Comparison of ENCODE assay signal across 1 cellular context in the genomic region with DNA sequence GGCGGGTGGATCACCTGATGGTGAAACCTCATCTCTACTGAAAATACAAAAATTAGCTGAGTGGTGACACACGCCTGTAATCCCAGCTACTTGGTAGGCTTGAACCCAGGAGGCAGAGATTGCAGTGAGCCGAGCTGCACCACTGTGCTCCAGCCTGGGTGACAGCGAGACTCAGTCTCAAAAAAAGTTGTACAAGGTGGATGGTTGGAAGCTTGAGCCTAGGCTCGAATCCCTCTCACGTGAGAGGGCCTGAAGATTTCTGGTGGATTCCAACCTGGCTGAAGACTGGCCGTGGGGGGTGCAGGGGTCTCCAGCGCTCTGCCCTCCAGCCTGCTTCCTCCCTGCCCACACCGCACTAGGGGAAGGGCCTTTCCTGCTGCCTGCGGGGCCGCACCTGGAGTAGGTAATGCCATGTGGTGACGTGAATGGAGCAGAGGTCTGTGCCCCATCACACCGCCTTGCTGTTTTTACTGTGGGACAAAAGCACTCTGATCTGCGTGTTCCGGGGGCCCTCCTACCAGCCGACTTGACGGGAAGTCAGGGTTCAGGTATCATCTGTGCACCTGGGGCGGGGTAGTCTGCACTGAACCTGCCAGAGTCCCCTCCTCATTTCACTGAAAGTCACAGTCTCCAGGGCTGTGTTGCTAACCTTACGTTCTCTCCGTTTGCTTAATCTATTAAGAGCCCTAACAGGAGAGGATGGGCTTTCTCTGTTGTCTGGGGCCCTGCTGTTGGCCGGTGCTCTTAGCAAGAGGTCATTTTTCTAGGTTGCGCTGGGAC.
TF ChIP-seq lines count a peak whose summit lies in the region.

No MANE protein-coding gene starts in this region.

TF ChIP-seq in HepG2, 621 proteins besides CTCF, POLR2A, EP300 and RAD21 (continued from another document and continues in another):
- TF ChIP-seq, protein P1, sequence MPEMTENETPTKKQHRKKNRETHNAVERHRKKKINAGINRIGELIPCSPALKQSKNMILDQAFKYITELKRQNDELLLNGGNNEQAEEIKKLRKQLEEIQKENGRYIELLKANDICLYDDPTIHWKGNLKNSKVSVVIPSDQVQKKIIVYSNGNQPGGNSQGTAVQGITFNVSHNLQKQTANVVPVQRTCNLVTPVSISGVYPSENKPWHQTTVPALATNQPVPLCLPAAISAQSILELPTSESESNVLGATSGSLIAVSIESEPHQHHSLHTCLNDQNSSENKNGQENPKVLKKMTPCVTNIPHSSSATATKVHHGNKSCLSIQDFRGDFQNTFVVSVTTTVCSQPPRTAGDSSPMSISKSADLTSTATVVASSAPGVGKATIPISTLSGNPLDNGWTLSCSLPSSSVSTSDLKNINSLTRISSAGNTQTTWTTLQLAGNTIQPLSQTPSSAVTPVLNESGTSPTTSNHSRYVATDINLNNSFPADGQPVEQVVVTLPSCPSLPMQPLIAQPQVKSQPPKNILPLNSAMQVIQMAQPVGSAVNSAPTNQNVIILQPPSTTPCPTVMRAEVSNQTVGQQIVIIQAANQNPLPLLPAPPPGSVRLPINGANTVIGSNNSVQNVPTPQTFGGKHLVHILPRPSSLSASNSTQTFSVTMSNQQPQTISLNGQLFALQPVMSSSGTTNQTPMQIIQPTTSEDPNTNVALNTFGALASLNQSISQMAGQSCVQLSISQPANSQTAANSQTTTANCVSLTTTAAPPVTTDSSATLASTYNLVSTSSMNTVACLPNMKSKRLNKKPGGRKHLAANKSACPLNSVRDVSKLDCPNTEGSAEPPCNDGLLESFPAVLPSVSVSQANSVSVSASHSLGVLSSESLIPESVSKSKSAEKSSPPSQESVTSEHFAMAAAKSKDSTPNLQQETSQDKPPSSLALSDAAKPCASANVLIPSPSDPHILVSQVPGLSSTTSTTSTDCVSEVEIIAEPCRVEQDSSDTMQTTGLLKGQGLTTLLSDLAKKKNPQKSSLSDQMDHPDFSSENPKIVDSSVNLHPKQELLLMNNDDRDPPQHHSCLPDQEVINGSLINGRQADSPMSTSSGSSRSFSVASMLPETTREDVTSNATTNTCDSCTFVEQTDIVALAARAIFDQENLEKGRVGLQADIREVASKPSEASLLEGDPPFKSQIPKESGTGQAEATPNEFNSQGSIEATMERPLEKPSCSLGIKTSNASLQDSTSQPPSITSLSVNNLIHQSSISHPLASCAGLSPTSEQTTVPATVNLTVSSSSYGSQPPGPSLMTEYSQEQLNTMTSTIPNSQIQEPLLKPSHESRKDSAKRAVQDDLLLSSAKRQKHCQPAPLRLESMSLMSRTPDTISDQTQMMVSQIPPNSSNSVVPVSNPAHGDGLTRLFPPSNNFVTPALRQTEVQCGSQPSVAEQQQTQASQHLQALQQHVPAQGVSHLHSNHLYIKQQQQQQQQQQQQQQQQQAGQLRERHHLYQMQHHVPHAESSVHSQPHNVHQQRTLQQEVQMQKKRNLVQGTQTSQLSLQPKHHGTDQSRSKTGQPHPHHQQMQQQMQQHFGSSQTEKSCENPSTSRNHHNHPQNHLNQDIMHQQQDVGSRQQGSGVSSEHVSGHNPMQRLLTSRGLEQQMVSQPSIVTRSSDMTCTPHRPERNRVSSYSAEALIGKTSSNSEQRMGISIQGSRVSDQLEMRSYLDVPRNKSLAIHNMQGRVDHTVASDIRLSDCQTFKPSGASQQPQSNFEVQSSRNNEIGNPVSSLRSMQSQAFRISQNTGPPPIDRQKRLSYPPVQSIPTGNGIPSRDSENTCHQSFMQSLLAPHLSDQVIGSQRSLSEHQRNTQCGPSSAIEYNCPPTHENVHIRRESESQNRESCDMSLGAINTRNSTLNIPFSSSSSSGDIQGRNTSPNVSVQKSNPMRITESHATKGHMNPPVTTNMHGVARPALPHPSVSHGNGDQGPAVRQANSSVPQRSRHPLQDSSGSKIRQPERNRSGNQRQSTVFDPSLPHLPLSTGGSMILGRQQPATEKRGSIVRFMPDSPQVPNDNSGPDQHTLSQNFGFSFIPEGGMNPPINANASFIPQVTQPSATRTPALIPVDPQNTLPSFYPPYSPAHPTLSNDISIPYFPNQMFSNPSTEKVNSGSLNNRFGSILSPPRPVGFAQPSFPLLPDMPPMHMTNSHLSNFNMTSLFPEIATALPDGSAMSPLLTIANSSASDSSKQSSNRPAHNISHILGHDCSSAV (CRISPR knock-in tag; IDR thresholded peaks at IDR 0.05; ENCODE audit: borderline replicate concordance): no peak; the same call in 1 of the 2 replicates
- TF ChIP-seq MED8 (CRISPR knock-in tag; IDR thresholded peaks at IDR 0.05; ENCODE audit: insufficient replicate concordance) (peak; percentile 59), SMC3 (IDR thresholded peaks at IDR 0.05; ENCODE audit: low read length) (no peak), BORCS8-MEF2B (CRISPR knock-in tag; IDR thresholded peaks at IDR 0.05) (peak; percentile 4; the same call in 1 of the 2 replicates), ZNF282 (IDR thresholded peaks at IDR 0.05; ENCODE audit: partially characterized antibody) (no peak), FOSL2 (CRISPR knock-in tag; IDR thresholded peaks at IDR 0.05) (no peak), GFI1 (CRISPR knock-in tag; IDR thresholded peaks at IDR 0.05; ENCODE audit: borderline replicate concordance) (no peak; the same call in 1 of the 2 replicates), RBFOX2 (IDR thresholded peaks at IDR 0.05; ENCODE audit: low read depth, low read length) (peak; percentile 64), MAFF (IDR thresholded peaks at IDR 0.05; ENCODE audit: low read depth, low read length) (no peak), KDM6A (CRISPR knock-in tag; IDR thresholded peaks at IDR 0.05; ENCODE audit: low read depth) (no peak), ZNF746 (CRISPR knock-in tag; IDR thresholded peaks at IDR 0.05) (no peak), ZNF563 (CRISPR knock-in tag; IDR thresholded peaks at IDR 0.05) (no peak), PAWR (CRISPR knock-in tag; IDR thresholded peaks at IDR 0.05; ENCODE audit: borderline replicate concordance) (no peak), SALL1 (CRISPR knock-in tag; IDR thresholded peaks at IDR 0.05) (no peak), SOX5 (CRISPR knock-in tag; IDR thresholded peaks at IDR 0.05; ENCODE audit: borderline replicate concordance) (no peak), MIXL1 (CRISPR knock-in tag; IDR thresholded peaks at IDR 0.05) (no peak; the same call in 1 of the 2 replicates), NR2F6 (IDR thresholded peaks at IDR 0.05) (no peak), NR2F6 (CRISPR knock-in tag; IDR thresholded peaks at IDR 0.05) (no peak)
- TF ChIP-seq, protein P2, sequence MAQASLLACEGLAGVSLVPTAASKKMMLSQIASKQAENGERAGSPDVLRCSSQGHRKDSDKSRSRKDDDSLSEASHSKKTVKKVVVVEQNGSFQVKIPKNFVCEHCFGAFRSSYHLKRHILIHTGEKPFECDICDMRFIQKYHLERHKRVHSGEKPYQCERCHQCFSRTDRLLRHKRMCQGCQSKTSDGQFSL (CRISPR knock-in tag; IDR thresholded peaks at IDR 0.05): peak; percentile 95
- TF ChIP-seq, protein P3, sequence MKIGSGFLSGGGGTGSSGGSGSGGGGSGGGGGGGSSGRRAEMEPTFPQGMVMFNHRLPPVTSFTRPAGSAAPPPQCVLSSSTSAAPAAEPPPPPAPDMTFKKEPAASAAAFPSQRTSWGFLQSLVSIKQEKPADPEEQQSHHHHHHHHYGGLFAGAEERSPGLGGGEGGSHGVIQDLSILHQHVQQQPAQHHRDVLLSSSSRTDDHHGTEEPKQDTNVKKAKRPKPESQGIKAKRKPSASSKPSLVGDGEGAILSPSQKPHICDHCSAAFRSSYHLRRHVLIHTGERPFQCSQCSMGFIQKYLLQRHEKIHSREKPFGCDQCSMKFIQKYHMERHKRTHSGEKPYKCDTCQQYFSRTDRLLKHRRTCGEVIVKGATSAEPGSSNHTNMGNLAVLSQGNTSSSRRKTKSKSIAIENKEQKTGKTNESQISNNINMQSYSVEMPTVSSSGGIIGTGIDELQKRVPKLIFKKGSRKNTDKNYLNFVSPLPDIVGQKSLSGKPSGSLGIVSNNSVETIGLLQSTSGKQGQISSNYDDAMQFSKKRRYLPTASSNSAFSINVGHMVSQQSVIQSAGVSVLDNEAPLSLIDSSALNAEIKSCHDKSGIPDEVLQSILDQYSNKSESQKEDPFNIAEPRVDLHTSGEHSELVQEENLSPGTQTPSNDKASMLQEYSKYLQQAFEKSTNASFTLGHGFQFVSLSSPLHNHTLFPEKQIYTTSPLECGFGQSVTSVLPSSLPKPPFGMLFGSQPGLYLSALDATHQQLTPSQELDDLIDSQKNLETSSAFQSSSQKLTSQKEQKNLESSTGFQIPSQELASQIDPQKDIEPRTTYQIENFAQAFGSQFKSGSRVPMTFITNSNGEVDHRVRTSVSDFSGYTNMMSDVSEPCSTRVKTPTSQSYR (CRISPR knock-in tag; IDR thresholded peaks at IDR 0.05; ENCODE audit: borderline replicate concordance): no peak
- TF ChIP-seq, protein P4, sequence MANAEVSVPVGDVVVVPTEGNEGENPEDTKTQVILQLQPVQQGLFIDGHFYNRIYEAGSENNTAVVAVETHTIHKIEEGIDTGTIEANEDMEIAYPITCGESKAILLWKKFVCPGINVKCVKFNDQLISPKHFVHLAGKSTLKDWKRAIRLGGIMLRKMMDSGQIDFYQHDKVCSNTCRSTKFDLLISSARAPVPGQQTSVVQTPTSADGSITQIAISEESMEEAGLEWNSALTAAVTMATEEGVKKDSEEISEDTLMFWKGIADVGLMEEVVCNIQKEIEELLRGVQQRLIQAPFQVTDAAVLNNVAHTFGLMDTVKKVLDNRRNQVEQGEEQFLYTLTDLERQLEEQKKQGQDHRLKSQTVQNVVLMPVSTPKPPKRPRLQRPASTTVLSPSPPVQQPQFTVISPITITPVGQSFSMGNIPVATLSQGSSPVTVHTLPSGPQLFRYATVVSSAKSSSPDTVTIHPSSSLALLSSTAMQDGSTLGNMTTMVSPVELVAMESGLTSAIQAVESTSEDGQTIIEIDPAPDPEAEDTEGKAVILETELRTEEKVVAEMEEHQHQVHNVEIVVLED (CRISPR knock-in tag; IDR thresholded peaks at IDR 0.05; ENCODE audit: borderline replicate concordance): no peak
- TF ChIP-seq, protein P5, sequence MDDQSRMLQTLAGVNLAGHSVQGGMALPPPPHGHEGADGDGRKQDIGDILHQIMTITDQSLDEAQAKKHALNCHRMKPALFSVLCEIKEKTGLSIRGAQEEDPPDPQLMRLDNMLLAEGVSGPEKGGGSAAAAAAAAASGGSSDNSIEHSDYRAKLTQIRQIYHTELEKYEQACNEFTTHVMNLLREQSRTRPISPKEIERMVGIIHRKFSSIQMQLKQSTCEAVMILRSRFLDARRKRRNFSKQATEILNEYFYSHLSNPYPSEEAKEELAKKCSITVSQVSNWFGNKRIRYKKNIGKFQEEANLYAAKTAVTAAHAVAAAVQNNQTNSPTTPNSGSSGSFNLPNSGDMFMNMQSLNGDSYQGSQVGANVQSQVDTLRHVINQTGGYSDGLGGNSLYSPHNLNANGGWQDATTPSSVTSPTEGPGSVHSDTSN (CRISPR knock-in tag; IDR thresholded peaks at IDR 0.05; ENCODE audit: borderline replicate concordance): no peak
- TF ChIP-seq, protein P6, sequence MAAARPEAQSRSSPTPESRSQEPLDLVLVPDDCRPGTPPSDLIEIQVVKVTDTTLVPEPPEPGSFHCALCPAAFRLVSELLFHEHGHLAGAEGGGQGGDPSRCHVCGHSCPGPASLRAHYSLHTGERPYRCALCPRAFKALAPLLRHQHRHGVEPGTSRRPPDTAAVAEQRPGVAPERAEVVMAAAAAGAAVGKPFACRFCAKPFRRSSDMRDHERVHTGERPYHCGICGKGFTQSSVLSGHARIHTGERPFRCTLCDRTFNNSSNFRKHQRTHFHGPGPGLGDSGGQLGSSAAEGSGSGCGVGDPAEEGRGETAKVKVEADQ (CRISPR knock-in tag; IDR thresholded peaks at IDR 0.05; ENCODE audit: borderline replicate concordance): no peak; the same call in 1 of the 2 replicates
- TF ChIP-seq, protein P7, sequence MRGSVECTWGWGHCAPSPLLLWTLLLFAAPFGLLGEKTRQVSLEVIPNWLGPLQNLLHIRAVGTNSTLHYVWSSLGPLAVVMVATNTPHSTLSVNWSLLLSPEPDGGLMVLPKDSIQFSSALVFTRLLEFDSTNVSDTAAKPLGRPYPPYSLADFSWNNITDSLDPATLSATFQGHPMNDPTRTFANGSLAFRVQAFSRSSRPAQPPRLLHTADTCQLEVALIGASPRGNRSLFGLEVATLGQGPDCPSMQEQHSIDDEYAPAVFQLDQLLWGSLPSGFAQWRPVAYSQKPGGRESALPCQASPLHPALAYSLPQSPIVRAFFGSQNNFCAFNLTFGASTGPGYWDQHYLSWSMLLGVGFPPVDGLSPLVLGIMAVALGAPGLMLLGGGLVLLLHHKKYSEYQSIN (CRISPR knock-in tag; IDR thresholded peaks at IDR 0.05; ENCODE audit: borderline replicate concordance): no peak
- TF ChIP-seq, protein P8, sequence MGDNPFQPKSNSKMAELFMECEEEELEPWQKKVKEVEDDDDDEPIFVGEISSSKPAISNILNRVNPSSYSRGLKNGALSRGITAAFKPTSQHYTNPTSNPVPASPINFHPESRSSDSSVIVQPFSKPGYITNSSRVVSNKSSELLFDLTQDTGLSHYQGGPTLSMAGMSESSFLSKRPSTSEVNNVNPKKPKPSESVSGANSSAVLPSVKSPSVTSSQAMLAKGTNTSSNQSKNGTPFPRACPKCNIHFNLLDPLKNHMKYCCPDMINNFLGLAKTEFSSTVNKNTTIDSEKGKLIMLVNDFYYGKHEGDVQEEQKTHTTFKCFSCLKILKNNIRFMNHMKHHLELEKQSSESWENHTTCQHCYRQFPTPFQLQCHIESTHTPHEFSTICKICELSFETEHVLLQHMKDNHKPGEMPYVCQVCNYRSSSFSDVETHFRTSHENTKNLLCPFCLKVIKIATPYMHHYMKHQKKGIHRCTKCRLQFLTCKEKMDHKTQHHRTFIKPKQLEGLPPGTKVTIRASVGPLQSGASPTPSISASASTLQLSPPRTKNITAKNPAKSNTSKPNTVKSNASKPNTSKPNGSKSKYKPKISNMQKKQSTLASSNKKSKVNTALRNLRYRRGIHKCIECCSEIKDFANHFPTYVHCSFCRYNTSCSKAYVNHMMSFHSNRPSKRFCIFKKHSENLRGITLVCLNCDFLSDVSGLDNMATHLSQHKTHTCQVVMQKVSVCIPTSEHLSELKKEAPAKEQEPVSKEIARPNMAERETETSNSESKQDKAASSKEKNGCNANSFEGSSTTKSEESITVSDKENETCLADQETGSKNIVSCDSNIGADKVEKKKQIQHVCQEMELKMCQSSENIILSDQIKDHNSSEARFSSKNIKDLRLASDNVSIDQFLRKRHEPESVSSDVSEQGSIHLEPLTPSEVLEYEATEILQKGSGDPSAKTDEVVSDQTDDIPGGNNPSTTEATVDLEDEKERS (CRISPR knock-in tag; IDR thresholded peaks at IDR 0.05): no peak
